ENCODE assay signal across 8 cellular contexts in genomic region chr17:18960803-18961511, GRCh38. TPM values are rescaled to one million over a fixed set of nuclear protein-coding genes. Genes with fewer than 3 reads are reported as not detected.
DNase-seq lines count a peak whose midpoint lies in the region; ATAC-seq and TF ChIP-seq lines count a peak whose summit lies in the region.

No MANE protein-coding gene starts in this region.

- no peaks in the 10 kb centered on the region for H3K27me3 ChIP-seq in Peyer's patch
- no peaks in the 10 kb centered on the region for H3K27me3 ChIP-seq in suprapubic skin

- no peaks in the 10 kb centered on the region for H3K36me3 Mint-ChIP-seq in activated T-cell treated with anti-CD3 and anti-CD28 coated beads, Interleukin-2, amount 50 U/mL, for 24 hours (ENCODE audit: low read depth)
- no peaks in the 10 kb centered on the region for H3K36me3 Mint-ChIP-seq in neural crest cell (ENCODE audit: low read depth)

- no peaks in the 10 kb centered on the region for H3K27me3 Mint-ChIP-seq in activated T-cell treated with anti-CD3 and anti-CD28 coated beads, Interleukin-2, amount 50 U/mL, for 24 hours
- H3K27me3 Mint-ChIP-seq in neural crest cell (ENCODE audit: low read depth) = no peaks in the 10 kb centered on the region

- no peak for DNase-seq in AG04449 (ENCODE audit: low read depth, low spot score)
- DNase-seq in Peyer's patch = peak; percentile 82 to 95 (median 89)
- peak; percentile 90 for DNase-seq in activated T-cell treated with anti-CD3 and anti-CD28 coated beads, Interleukin-2, amount 50 U/mL, for 24 hours
- DNase-seq in fibroblast of mammary gland (ENCODE audit: low read depth) = peak; percentile 58
- peak; percentile 96 for DNase-seq in neural crest cell (ENCODE audit: low read depth, low spot score)
- peak in 1 of 2 donors; percentile 83 for DNase-seq in suprapubic skin (ENCODE audit: low spot score in 2 of 2)

- H3K4me1 Mint-ChIP-seq in activated T-cell treated with anti-CD3 and anti-CD28 coated beads, Interleukin-2, amount 50 U/mL, for 24 hours (ENCODE audit: low read depth) = peaks cover 26% of the 10 kb centered on the region
- peaks cover 6% of the 10 kb centered on the region for H3K4me1 Mint-ChIP-seq in neural crest cell

- no peak overlapping the region for H3K27ac Mint-ChIP-seq in activated T-cell treated with anti-CD3 and anti-CD28 coated beads, Interleukin-2, amount 50 U/mL, for 24 hours
- H3K27ac Mint-ChIP-seq in neural crest cell (ENCODE audit: unreplicated experiment) = peak overlapping the region; percentile 39

- CTCF ChIA-PET in AG04449 (lab: Yijun Ruan, JAX) = interaction anchor here (0.7 to 11.4 kb wide), 33 partner anchors 9 to 335 kb away, joined by 3 to 113 read pairs (median 4); partner anchors contain the start of genes FAM83G, PRPSAP2 and SLC5A10

- H3K4me1 ChIP-seq in Peyer's patch (no peaks in the 10 kb centered on the region), suprapubic skin (no peaks in the 10 kb centered on the region)

- H3K9me3 ChIP-seq in Peyer's patch (no peaks in the 10 kb centered on the region), suprapubic skin (no peaks in the 10 kb centered on the region)

- TF ChIP-seq POLR2A in Peyer's patch (IDR thresholded peaks at IDR 0.05) (peak in 1 of 2 donors; percentile 12), suprapubic skin (IDR thresholded peaks at IDR 0.05) (no peak)

- peak; percentile 60 for ATAC-seq in GM18517 (IDR thresholded peaks at IDR 0.05; ENCODE audit: unreplicated experiment)
- peak; percentile 48 for ATAC-seq in HG03521 (IDR thresholded peaks at IDR 0.05; ENCODE audit: unreplicated experiment)

- TF ChIP-seq CTCF in AG04449 (IDR thresholded peaks at IDR 0.05; ENCODE audit: insufficient read depth, low read length, missing control alignments) = peak; percentile 96
- peak; percentile 90 to 95 (median 93) for TF ChIP-seq CTCF in Peyer's patch (IDR thresholded peaks at IDR 0.05)
- peak; percentile 83 for TF ChIP-seq CTCF in fibroblast of mammary gland (conservative IDR thresholded peaks at IDR 0.05; ENCODE audit: control insufficient read depth, insufficient read depth, low read depth, low read length)
- TF ChIP-seq CTCF in neural crest cell (conservative IDR thresholded peaks at IDR 0.05) = peak; percentile 94
- peak; percentile 37 to 85 for TF ChIP-seq CTCF in suprapubic skin (IDR thresholded peaks at IDR 0.05)

- H3K4me3 Mint-ChIP-seq in activated T-cell treated with anti-CD3 and anti-CD28 coated beads, Interleukin-2, amount 50 U/mL, for 24 hours = no peak overlapping the region
- H3K4me3 Mint-ChIP-seq in neural crest cell = no peak overlapping the region

- H3K27ac ChIP-seq in Peyer's patch (no peak overlapping the region), suprapubic skin (no peak overlapping the region)

- no peak overlapping the region for H3K4me3 ChIP-seq in AG04449 (ENCODE audit: low read depth, low read length)
- H3K4me3 ChIP-seq in Peyer's patch = no peak overlapping the region
- no peak overlapping the region for H3K4me3 ChIP-seq in fibroblast of mammary gland (ENCODE audit: control insufficient read depth, low read depth, low read length)
- no peak overlapping the region for H3K4me3 ChIP-seq in suprapubic skin

- no peak for TF ChIP-seq EP300 in suprapubic skin (IDR thresholded peaks at IDR 0.05)

- no peaks in the 10 kb centered on the region for H3K36me3 ChIP-seq in Peyer's patch
- H3K36me3 ChIP-seq in suprapubic skin = no peaks in the 10 kb centered on the region

- POLR2A ChIA-PET in AG04449 (lab: Yijun Ruan, JAX) = interaction anchor here (1.2 kb wide), 1 partner anchor 44 kb away, joined by 3 read pairs; the partner anchor contains the start of gene FAM83G

- WGBS in suprapubic skin = 70% methylated on average over 5 of the region's 17 CpGs

- no peaks in the 10 kb centered on the region for H3K9me3 Mint-ChIP-seq in activated T-cell treated with anti-CD3 and anti-CD28 coated beads, Interleukin-2, amount 50 U/mL, for 24 hours
- no peaks in the 10 kb centered on the region for H3K9me3 Mint-ChIP-seq in neural crest cell

RNA-seq across cellular contexts. Expression of gene SLC5A10, which starts 9.0 kb away (rescaled TPM):
- not detected for total RNA-seq in Peyer's patch
- not detected in 2 replicates for total RNA-seq in neural crest cell
- total RNA-seq in suprapubic skin = 1 to 10 TPM in 2 of 4 donors, under 1 TPM in 2; 0.31 to 1.5 (median 0.94) TPM

RNA-seq across cellular contexts. Expression of gene FAM83G, which starts 43.6 kb away (rescaled TPM):
- 10 to 100 TPM in 3 of 4 donors, 1 to 10 TPM in 1; 9.9 to 48.4 (median 37.4) TPM for total RNA-seq in Peyer's patch
- 1.3 and 1.8 TPM in 2 replicates for total RNA-seq in neural crest cell
- total RNA-seq in suprapubic skin = 100 to 1,000 TPM; 205 to 261 (median 210) TPM
